ENCODE assay signal across 3 cellular contexts in genomic region chr11:28459912-28460311, GRCh38.
TF ChIP-seq lines count a peak whose summit lies in the region.

No MANE protein-coding gene starts in this region.

TF ChIP-seq in IMR-90, 13 proteins besides CTCF, POLR2A, EP300 and RAD21:
- TF ChIP-seq BHLHE40 (IDR thresholded peaks at IDR 0.05; ENCODE audit: low read depth, low read length), result no peak
- no peak for TF ChIP-seq CHD1 (IDR thresholded peaks at IDR 0.05; ENCODE audit: low read depth, low read length)
- no peak for TF ChIP-seq FOS (IDR thresholded peaks at IDR 0.05; ENCODE audit: low read depth, low read length)
- no peak for TF ChIP-seq CEBPB (IDR thresholded peaks at IDR 0.05; ENCODE audit: low read depth, low read length)

TF ChIP-seq in endothelial cell of umbilical vein, 7 proteins besides CTCF, POLR2A, EP300 and RAD21:
- TF ChIP-seq POLR2AphosphoS5 (IDR thresholded peaks at IDR 0.05; ENCODE audit: insufficient read depth, low read depth, low read length) (no peak), FOS (IDR thresholded peaks at IDR 0.05; ENCODE audit: borderline replicate concordance, insufficient read depth, low read length) (no peak), MYC (IDR thresholded peaks at IDR 0.05; ENCODE audit: low read depth, low read length) (no peak), EZH2 (IDR thresholded peaks at IDR 0.05; ENCODE audit: borderline replicate concordance, low read depth, low read length, severe bottlenecking) (no peak), GATA2 (IDR thresholded peaks at IDR 0.05; ENCODE audit: insufficient read depth, insufficient read length, low read depth, low read length) (no peak), JUN (IDR thresholded peaks at IDR 0.05; ENCODE audit: borderline replicate concordance, insufficient read depth, insufficient read length, low read depth) (no peak), MAX (IDR thresholded peaks at IDR 0.05; ENCODE audit: insufficient read depth, insufficient read length) (no peak)

TF ChIP-seq in SK-N-SH treated with all-trans-retinoic acid at 6 μM for 48 hours, 23 proteins besides CTCF, POLR2A, EP300 and RAD21:
- TF ChIP-seq ZC3H10 (CRISPR knock-in tag; IDR thresholded peaks at IDR 0.05), result no peak
- TF ChIP-seq, protein P1, sequence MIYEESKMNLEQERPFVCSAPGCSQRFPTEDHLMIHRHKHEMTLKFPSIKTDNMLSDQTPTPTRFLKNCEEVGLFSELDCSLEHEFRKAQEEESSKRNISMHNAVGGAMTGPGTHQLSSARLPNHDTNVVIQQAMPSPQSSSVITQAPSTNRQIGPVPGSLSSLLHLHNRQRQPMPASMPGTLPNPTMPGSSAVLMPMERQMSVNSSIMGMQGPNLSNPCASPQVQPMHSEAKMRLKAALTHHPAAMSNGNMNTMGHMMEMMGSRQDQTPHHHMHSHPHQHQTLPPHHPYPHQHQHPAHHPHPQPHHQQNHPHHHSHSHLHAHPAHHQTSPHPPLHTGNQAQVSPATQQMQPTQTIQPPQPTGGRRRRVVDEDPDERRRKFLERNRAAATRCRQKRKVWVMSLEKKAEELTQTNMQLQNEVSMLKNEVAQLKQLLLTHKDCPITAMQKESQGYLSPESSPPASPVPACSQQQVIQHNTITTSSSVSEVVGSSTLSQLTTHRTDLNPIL (CRISPR knock-in tag; IDR thresholded peaks at IDR 0.05; ENCODE audit: low read depth), result no peak
- TF ChIP-seq ESRRG (CRISPR knock-in tag; IDR thresholded peaks at IDR 0.05), result no peak
- TF ChIP-seq ZNF8 (CRISPR knock-in tag; IDR thresholded peaks at IDR 0.05), result no peak
- TF ChIP-seq BACH2 (CRISPR knock-in tag; IDR thresholded peaks at IDR 0.05; ENCODE audit: borderline replicate concordance), result no peak
- no peak for TF ChIP-seq ZNF70 (CRISPR knock-in tag; IDR thresholded peaks at IDR 0.05)
- TF ChIP-seq ZFP30 (CRISPR knock-in tag; IDR thresholded peaks at IDR 0.05), result no peak
- TF ChIP-seq GLIS3 (CRISPR knock-in tag; IDR thresholded peaks at IDR 0.05), result no peak
- no peak for TF ChIP-seq SNAI2 (CRISPR knock-in tag; IDR thresholded peaks at IDR 0.05)
- TF ChIP-seq ZFP3 (CRISPR knock-in tag; IDR thresholded peaks at IDR 0.05), result no peak
- TF ChIP-seq TOX (CRISPR knock-in tag; IDR thresholded peaks at IDR 0.05; ENCODE audit: borderline replicate concordance), result no peak
- no peak for TF ChIP-seq ISL1 (CRISPR knock-in tag; IDR thresholded peaks at IDR 0.05)
- no peak for TF ChIP-seq CSDC2 (CRISPR knock-in tag; IDR thresholded peaks at IDR 0.05)
